ENCODE assay signal across 8 cellular contexts in genomic region chr4:84740071-84740470, GRCh38.
"Had no signal": no experiment of that assay in that cellular context is flagged by ENCODE, and none has a peak within 500 bp of the region (broad histone marks: within the 10 kb centered on the region; RNA-seq: fewer than 3 reads in every experiment).

No MANE protein-coding gene starts in this region.

- FAIRE-seq: G401.6, GM12878, GM12891, GM12892, GM18507, GM19239 had no signal

- DNase-seq: GDM1, GF-D8 had no signal

- ATAC-seq: GM12878 had no signal

- H3K4me3 ChIP-seq: GM12878 had no signal
